ENCODE assay signal across 8 cellular contexts in the genomic region with DNA sequence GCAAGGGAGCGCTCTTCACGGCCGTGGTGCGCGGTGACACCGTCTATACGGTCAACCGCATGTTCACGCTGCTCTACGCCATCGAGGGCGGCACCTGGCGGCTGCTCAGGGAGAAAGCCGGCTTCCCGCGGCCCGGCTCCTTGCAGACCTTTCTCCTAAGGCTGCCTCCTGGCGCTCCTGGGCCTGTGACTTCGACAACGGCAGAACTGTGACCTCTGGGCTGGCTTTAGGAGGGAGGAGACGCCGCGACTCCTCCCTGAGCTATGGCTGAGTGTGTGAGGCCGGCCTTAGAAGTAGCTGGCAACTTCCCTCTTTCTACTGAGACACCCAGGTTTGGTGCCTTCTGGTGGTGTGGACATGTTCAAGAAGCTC. TPM values are rescaled to one million over a fixed set of nuclear protein-coding genes. Genes with fewer than 3 reads are reported as not detected.
DNase-seq lines count a peak whose midpoint lies in the region; ATAC-seq, FAIRE-seq and TF ChIP-seq lines count a peak whose summit lies in the region.

No MANE protein-coding gene starts in this region.

- no peak overlapping the region for H3K9ac ChIP-seq in K562 (ENCODE audit: insufficient read depth in 1 of 2, low read depth in 2 of 2, low read length in 2 of 2)

- no peak for TF ChIP-seq EP300 in K562 (IDR thresholded peaks at IDR 0.05; ENCODE audit: low read length)

- ATAC-seq in CD8-positive, alpha-beta T cell, result peak; percentile 71
- ATAC-seq in T-cell (replicated peaks in 1 of 4), result peak; percentile 49 to 66 (median 64)
- peak; percentile 47 for ATAC-seq in K562
- no peak for ATAC-seq in HG02642 (IDR thresholded peaks at IDR 0.05; ENCODE audit: poor library complexity, unreplicated experiment)

- CTCF ChIA-PET in CD8-positive, alpha-beta T cell (lab: Charles Lee), result interaction anchor here (0.7 to 2.1 kb wide), 10 partner anchors 9 to 346 kb away, joined by 3 to 10 read pairs (median 4); no protein-coding TSS in a partner anchor
- CTCF ChIA-PET in T-cell (lab: Charles Lee) (interaction anchor here (1.2 to 1.3 kb wide), 2 partner anchors 44 kb away, joined by 4 to 6 read pairs; no protein-coding TSS in a partner anchor), K562 (lab: Yijun Ruan, JAX; ENCODE audit: low intra/inter-chr PET ratio) (no interaction called here), HEK293T (lab: Yijun Ruan, JAX) (no interaction called here)

- no peak overlapping the region for H2AFZ ChIP-seq in K562 (ENCODE audit: low read depth, low read length)

- no peak for TF ChIP-seq POLR2A in K562 (conservative IDR thresholded peaks at IDR 0.05)

- H3K4me1 ChIP-seq in CD8-positive, alpha-beta T cell (ENCODE audit: insufficient read depth, low read length), result peaks cover 14% of the 10 kb centered on the region
- H3K4me1 ChIP-seq in K562 (replicated peaks in 1 of 2; ENCODE audit: control insufficient read depth in 2 of 2, insufficient read depth in 2 of 2, low read length in 2 of 2), result peaks cover 0 to 16% of the 10 kb centered on the region in 2 experiments; a peak in 2 of 5 replicates

- TF ChIP-seq CTCF in CD8-positive, alpha-beta T cell (IDR thresholded peaks at IDR 0.05), result peak; percentile 22
- no peak for TF ChIP-seq CTCF in K562 (IDR thresholded peaks at IDR 0.05 in 2 of 3, conservative IDR thresholded peaks at IDR 0.05 in 1 of 3; ENCODE audit: insufficient read depth in 2 of 3, low read depth in 1 of 3, low read length in 3 of 3)

- H3K27me3 ChIP-seq in CD8-positive, alpha-beta T cell (ENCODE audit: insufficient read depth, low read length), result peaks cover 3% of the 10 kb centered on the region
- H3K27me3 ChIP-seq in K562 (ENCODE audit: control insufficient read depth in 2 of 2, insufficient read depth in 2 of 2, low read length in 2 of 2), result peaks cover 11 to 29% of the 10 kb centered on the region in 2 experiments

- no peaks in the 10 kb centered on the region for H4K20me1 ChIP-seq in K562 (replicated peaks; ENCODE audit: control insufficient read depth, insufficient read depth, low read length)

- peaks cover 18% of the 10 kb centered on the region for H3K4me1 Mint-ChIP-seq in CD8-positive, alpha-beta T cell (ENCODE audit: low read depth)
- H3K4me1 Mint-ChIP-seq in T-cell, result peaks cover 18 to 24% (median 21%) of the 10 kb centered on the region in 3 donors

- BruUV-seq in K562 (replicated peaks; lab: Mats Ljungman, UMichigan), result no TSS peak

- H3K36me3 Mint-ChIP-seq in CD8-positive, alpha-beta T cell, result no peaks in the 10 kb centered on the region
- no peaks in the 10 kb centered on the region for H3K36me3 Mint-ChIP-seq in T-cell

- no peaks in the 10 kb centered on the region for H3K9me3 ChIP-seq in CD8-positive, alpha-beta T cell (ENCODE audit: low read length)
- no peaks in the 10 kb centered on the region; the same call in 1 of the 2 replicates for H3K9me3 ChIP-seq in K562 (replicated peaks; ENCODE audit: control insufficient read depth, insufficient read depth, low read depth, low read length)

- H3K4me3 ChIP-seq in CD8-positive, alpha-beta T cell (ENCODE audit: low read depth, low read length), result no peak overlapping the region
- no peak overlapping the region for H3K4me3 ChIP-seq in K562

- no peaks in the 10 kb centered on the region for H3K79me2 ChIP-seq in K562 (ENCODE audit: control insufficient read depth, insufficient read depth, low read length)

- no peak overlapping the region for H3K27ac ChIP-seq in CD8-positive, alpha-beta T cell (ENCODE audit: low read depth, low read length)
- no peak overlapping the region for H3K27ac ChIP-seq in K562 (ENCODE audit: extremely low read depth, low read depth, low read length)

- H3K27ac Mint-ChIP-seq in CD8-positive, alpha-beta T cell, result no peak overlapping the region
- H3K27ac Mint-ChIP-seq in T-cell, result peak overlapping the region in 1 of 2 donors; percentile 55

- no peak overlapping the region for H3K4me2 ChIP-seq in K562 (ENCODE audit: insufficient read depth, low read length)

- no peaks in the 10 kb centered on the region for H3K9me1 ChIP-seq in K562 (ENCODE audit: control insufficient read depth, insufficient read depth, low read length)

- TF ChIP-seq RAD21 in K562 (CRISPR knock-in tag; conservative IDR thresholded peaks at IDR 0.05 in 1 of 2, IDR thresholded peaks at IDR 0.05 in 1 of 2), result no peak

- intact Hi-C loops in CD8-positive, alpha-beta T cell (cut with DNase I, micrococcal nuclease), result loop anchor here (1.0 to 5.0 kb wide), 2 partner anchors 45 to 346 kb away; no protein-coding TSS in a partner anchor
- intact Hi-C loops in K562 (cut with micrococcal nuclease), result no loop called here

- 29% methylated on average over 19 of the region's 24 CpGs for WGBS in K562 (ENCODE audit: insufficient coverage, low coverage, missing lambda C conversion rate)

- peaks cover 39% of the 10 kb centered on the region for H3K27me3 Mint-ChIP-seq in CD8-positive, alpha-beta T cell (ENCODE audit: low read depth)
- peaks cover 28 to 31% of the 10 kb centered on the region in 2 donors for H3K27me3 Mint-ChIP-seq in T-cell

- no peaks in the 10 kb centered on the region for H3K9me3 Mint-ChIP-seq in CD8-positive, alpha-beta T cell
- H3K9me3 Mint-ChIP-seq in T-cell, result no peaks in the 10 kb centered on the region

- no peak overlapping the region for H3K4me3 Mint-ChIP-seq in CD8-positive, alpha-beta T cell
- H3K4me3 Mint-ChIP-seq in T-cell, result peak overlapping the region in 2 of 3 donors; percentile 21 to 59

- peak in 6 of 7 experiments; percentile 24 to 63 (median 42) for DNase-seq in CD8-positive, alpha-beta T cell
- DNase-seq in T-cell, result peak in 30 of 34 experiments; percentile 6 to 50 (median 29)
- DNase-seq in K562 (ENCODE audit: extremely low read depth in 1 of 4, low spot score in 3 of 4), result no peak
- DNase-seq in left kidney (ENCODE audit: low read depth, low spot score), result peak; percentile 90
- DNase-seq in stimulated activated CD8-positive, alpha-beta memory T cell treated with anti-CD3 and anti-CD28 coated beads, Interleukin-12 subunit alpha, Interleukin-12 subunit beta, amount 100 ng/mL, for 24 hours (ENCODE audit: extremely low read depth), result peak; percentile 15
- no peak for DNase-seq in HEK293T (ENCODE audit: extremely low spot score)
- no peak for DNase-seq in DMS114 treated with DMSO at 0.1 percent for 48 hours (lab: John Stamatoyannopoulos, UW; ENCODE audit: unreplicated experiment)

- in situ Hi-C loops in K562 (cut with MboI), result no loop called here

- no peaks in the 10 kb centered on the region for H3K36me3 ChIP-seq in CD8-positive, alpha-beta T cell (ENCODE audit: insufficient read depth, low read length)
- H3K36me3 ChIP-seq in K562 (ENCODE audit: control insufficient read depth, insufficient read depth, low read length), result no peaks in the 10 kb centered on the region

- POLR2A ChIA-PET in CD8-positive, alpha-beta T cell (lab: Charles Lee), result no interaction called here
- POLR2A ChIA-PET in T-cell (lab: Charles Lee), result no interaction called here
- POLR2A ChIA-PET in K562 (lab: Yijun Ruan, JAX), result no interaction called here
- POLR2A ChIA-PET in HEK293T (lab: Yijun Ruan, JAX), result no interaction called here

- FAIRE-seq in K562 (lab: Jason Lieb, UNC), result no peak

RNA-seq across cellular contexts. Expression of gene KBTBD13, which starts 1.4 kb away (rescaled TPM):
- not detected for total RNA-seq in CD8-positive, alpha-beta T cell
- total RNA-seq in T-cell (not detected), K562 (2014; rRNA removed) (0.09 TPM in 1 of 2 replicates, not detected in the other), K562 (2014; rRNA removed; fragmentation: Illumina TruSeq; extraction: Trizol) (0.06 and 0.07 TPM in 2 replicates), K562 (2015; rRNA removed; fragmentation: Illumina TruSeq; extraction: Trizol) (not detected in 2 replicates), K562 (2021) (0.11 and 0.13 TPM in 2 replicates)
- total RNA-seq in K562 (2011; cell fraction: chromatin; rRNA removed; ENCODE audit: low replicate concordance), result 0.16 TPM in 1 of 2 replicates, not detected in the other
- 0.13 and 0.17 TPM in 2 replicates for total RNA-seq in K562 (2011; cell fraction: nucleolus; rRNA removed)
- total RNA-seq in K562 (2011; cell fraction: nucleoplasm; rRNA removed), result 0.15 TPM in 1 of 2 replicates, not detected in the other
- polyA plus RNA-seq in K562 (2011; rRNA removed) (not detected in 2 replicates), K562 (2014; fragmentation: Illumina TruSeq; extraction: Trizol) (0.04 and 0.10 TPM in 2 replicates), K562 (2014; fragmentation: Nextera tagmentation; extraction: Ambion mirVana) (under 1 TPM in 1 of 2 experiments, not detected in 1; 0.07 TPM), K562 (2014; rRNA removed) (0.12 and 0.22 TPM in 2 replicates)
- polyA plus RNA-seq in K562 (2011; cell fraction: cytosol; rRNA removed), result 0.03 and 0.04 TPM in 2 replicates
- polyA plus RNA-seq in K562 (2011; cell fraction: nucleus; rRNA removed), result 0.04 TPM in 1 of 2 replicates, not detected in the other
- polyA plus RNA-seq in K562 (2012), result 0.06 and 0.09 TPM in 2 replicates
- 0.07 TPM in 1 of 2 replicates, not detected in the other for polyA minus RNA-seq in K562 (2011; rRNA and poly(A)+ RNA removed)
- polyA minus RNA-seq in K562 (2011; cell fraction: cytosol; rRNA and poly(A)+ RNA removed), result not detected in 2 replicates
- polyA minus RNA-seq in K562 (2011; cell fraction: nucleus; rRNA and poly(A)+ RNA removed), result 0.13 TPM in 1 of 2 replicates, not detected in the other

RNA-seq across cellular contexts. Expression of gene RASL12, which starts 10.2 kb away (rescaled TPM):
- total RNA-seq in CD8-positive, alpha-beta T cell, result not detected
- total RNA-seq in T-cell (under 1 TPM in 2 of 5 donors, not detected in 3; 0.09 to 0.18 TPM), K562 (2014; rRNA removed) (not detected in 2 replicates), K562 (2014; rRNA removed; fragmentation: Illumina TruSeq; extraction: Trizol) (not detected in 2 replicates), K562 (2015; rRNA removed; fragmentation: Illumina TruSeq; extraction: Trizol) (not detected in 2 replicates), K562 (2021) (not detected in 2 replicates)
- total RNA-seq in K562 (2011; cell fraction: chromatin; rRNA removed; ENCODE audit: low replicate concordance), result not detected in 2 replicates
- total RNA-seq in K562 (2011; cell fraction: nucleolus; rRNA removed), result not detected in 2 replicates
- not detected in 2 replicates for total RNA-seq in K562 (2011; cell fraction: nucleoplasm; rRNA removed)
- polyA plus RNA-seq in K562 (2011; rRNA removed) (not detected in 2 replicates), K562 (2014; fragmentation: Illumina TruSeq; extraction: Trizol) (not detected in 2 replicates), K562 (2014; fragmentation: Nextera tagmentation; extraction: Ambion mirVana) (not detected), K562 (2014; rRNA removed) (not detected in 2 replicates)
- polyA plus RNA-seq in K562 (2011; cell fraction: cytosol; rRNA removed), result not detected in 2 replicates
- 0.06 TPM in 1 of 2 replicates, not detected in the other for polyA plus RNA-seq in K562 (2011; cell fraction: nucleus; rRNA removed)
- not detected in 2 replicates for polyA plus RNA-seq in K562 (2012)
- polyA minus RNA-seq in K562 (2011; rRNA and poly(A)+ RNA removed), result 0.06 TPM in 1 of 2 replicates, not detected in the other
- not detected in 2 replicates for polyA minus RNA-seq in K562 (2011; cell fraction: cytosol; rRNA and poly(A)+ RNA removed)
- not detected in 2 replicates for polyA minus RNA-seq in K562 (2011; cell fraction: nucleus; rRNA and poly(A)+ RNA removed)

RNA-seq across cellular contexts. Expression of gene SLC51B, which starts 32.8 kb away (rescaled TPM):
- not detected for total RNA-seq in CD8-positive, alpha-beta T cell
- not detected for total RNA-seq in T-cell
- not detected in 2 replicates for total RNA-seq in K562 (2011; cell fraction: chromatin; rRNA removed; ENCODE audit: low replicate concordance)
- total RNA-seq in K562 (2011; cell fraction: nucleolus; rRNA removed), result not detected in 2 replicates
- total RNA-seq in K562 (2011; cell fraction: nucleoplasm; rRNA removed), result not detected in 2 replicates
- not detected in 2 replicates for total RNA-seq in K562 (2014; rRNA removed)
- not detected in 2 replicates for total RNA-seq in K562 (2014; rRNA removed; fragmentation: Illumina TruSeq; extraction: Trizol)
- total RNA-seq in K562 (2015; rRNA removed; fragmentation: Illumina TruSeq; extraction: Trizol), result not detected in 2 replicates
- total RNA-seq in K562 (2021), result not detected in 2 replicates
- not detected in 2 replicates for polyA plus RNA-seq in K562 (2011; rRNA removed)
- polyA plus RNA-seq in K562 (2011; cell fraction: cytosol; rRNA removed), result not detected in 2 replicates
- polyA plus RNA-seq in K562 (2011; cell fraction: nucleus; rRNA removed), result not detected in 2 replicates
- polyA plus RNA-seq in K562 (2012), result not detected in 2 replicates
- not detected in 2 replicates for polyA plus RNA-seq in K562 (2014; fragmentation: Illumina TruSeq; extraction: Trizol)
- polyA plus RNA-seq in K562 (2014; fragmentation: Nextera tagmentation; extraction: Ambion mirVana), result not detected
- polyA plus RNA-seq in K562 (2014; rRNA removed), result not detected in 2 replicates
- polyA minus RNA-seq in K562 (2011; rRNA and poly(A)+ RNA removed), result not detected in 2 replicates
- polyA minus RNA-seq in K562 (2011; cell fraction: cytosol; rRNA and poly(A)+ RNA removed), result not detected in 2 replicates
- not detected in 2 replicates for polyA minus RNA-seq in K562 (2011; cell fraction: nucleus; rRNA and poly(A)+ RNA removed)

RNA-seq across cellular contexts. Expression of gene UBAP1L, which starts 37.0 kb away (rescaled TPM):
- 1 to 10 TPM; 5.9 TPM for total RNA-seq in CD8-positive, alpha-beta T cell
- 10 to 100 TPM; 12.5 to 15.1 (median 13.2) TPM for total RNA-seq in T-cell
- 6.4 and 11.8 TPM in 2 replicates for total RNA-seq in K562 (2011; cell fraction: chromatin; rRNA removed; ENCODE audit: low replicate concordance)
- 5.0 and 5.8 TPM in 2 replicates for total RNA-seq in K562 (2011; cell fraction: nucleolus; rRNA removed)
- total RNA-seq in K562 (2011; cell fraction: nucleoplasm; rRNA removed), result 6.7 and 9.3 TPM in 2 replicates
- 0.41 and 0.49 TPM in 2 replicates for total RNA-seq in K562 (2014; rRNA removed)
- 0.33 and 0.41 TPM in 2 replicates for total RNA-seq in K562 (2014; rRNA removed; fragmentation: Illumina TruSeq; extraction: Trizol)
- 0.58 and 0.68 TPM in 2 replicates for total RNA-seq in K562 (2015; rRNA removed; fragmentation: Illumina TruSeq; extraction: Trizol)
- total RNA-seq in K562 (2021), result 0.71 and 1.0 TPM in 2 replicates
- 0.25 and 0.51 TPM in 2 replicates for polyA plus RNA-seq in K562 (2011; rRNA removed)
- 0.10 and 0.24 TPM in 2 replicates for polyA plus RNA-seq in K562 (2011; cell fraction: cytosol; rRNA removed)
- polyA plus RNA-seq in K562 (2011; cell fraction: nucleus; rRNA removed), result 1.9 and 2.7 TPM in 2 replicates
- polyA plus RNA-seq in K562 (2012), result 0.43 and 0.72 TPM in 2 replicates
- polyA plus RNA-seq in K562 (2014; fragmentation: Illumina TruSeq; extraction: Trizol), result 0.16 and 0.21 TPM in 2 replicates
- polyA plus RNA-seq in K562 (2014; fragmentation: Nextera tagmentation; extraction: Ambion mirVana), result not detected
- polyA plus RNA-seq in K562 (2014; rRNA removed), result 0.44 and 0.70 TPM in 2 replicates
- polyA minus RNA-seq in K562 (2011; rRNA and poly(A)+ RNA removed), result 0.77 and 1.4 TPM in 2 replicates
- polyA minus RNA-seq in K562 (2011; cell fraction: cytosol; rRNA and poly(A)+ RNA removed), result 0.27 TPM in 1 of 2 replicates, not detected in the other
- 1.5 and 2.4 TPM in 2 replicates for polyA minus RNA-seq in K562 (2011; cell fraction: nucleus; rRNA and poly(A)+ RNA removed)

RNA-seq across cellular contexts. Expression of gene MTFMT, which starts 48.5 kb away (rescaled TPM):
- 1 to 10 TPM; 6.9 to 7.4 TPM for total RNA-seq in CD8-positive, alpha-beta T cell
- total RNA-seq in T-cell (10 to 100 TPM; 10.3 to 22.0 (median 19.2) TPM), K562 (2014; rRNA removed) (18.6 and 31.1 TPM in 2 replicates), K562 (2014; rRNA removed; fragmentation: Illumina TruSeq; extraction: Trizol) (18.2 and 19.6 TPM in 2 replicates), K562 (2015; rRNA removed; fragmentation: Illumina TruSeq; extraction: Trizol) (13.7 and 14.1 TPM in 2 replicates), K562 (2021) (17.3 and 17.6 TPM in 2 replicates)
- total RNA-seq in K562 (2011; cell fraction: chromatin; rRNA removed; ENCODE audit: low replicate concordance), result 10.2 and 20.8 TPM in 2 replicates
- 4.7 and 7.4 TPM in 2 replicates for total RNA-seq in K562 (2011; cell fraction: nucleolus; rRNA removed)
- 5.7 and 13.3 TPM in 2 replicates for total RNA-seq in K562 (2011; cell fraction: nucleoplasm; rRNA removed)
- polyA plus RNA-seq in K562 (2011; rRNA removed) (16.4 and 16.7 TPM in 2 replicates), K562 (2014; fragmentation: Illumina TruSeq; extraction: Trizol) (14.8 and 16.2 TPM in 2 replicates), K562 (2014; fragmentation: Nextera tagmentation; extraction: Ambion mirVana) (1 to 10 TPM; 1.4 to 2.2 TPM), K562 (2014; rRNA removed) (14.0 and 15.9 TPM in 2 replicates)
- polyA plus RNA-seq in K562 (2011; cell fraction: cytosol; rRNA removed), result 7.9 and 10.5 TPM in 2 replicates
- polyA plus RNA-seq in K562 (2011; cell fraction: nucleus; rRNA removed), result 7.4 and 8.6 TPM in 2 replicates
- 8.5 and 10.3 TPM in 2 replicates for polyA plus RNA-seq in K562 (2012)
- polyA minus RNA-seq in K562 (2011; rRNA and poly(A)+ RNA removed), result 10.1 and 16.2 TPM in 2 replicates
- 7.3 and 8.2 TPM in 2 replicates for polyA minus RNA-seq in K562 (2011; cell fraction: cytosol; rRNA and poly(A)+ RNA removed)
- polyA minus RNA-seq in K562 (2011; cell fraction: nucleus; rRNA and poly(A)+ RNA removed), result 7.0 and 7.3 TPM in 2 replicates

Comparison
In these comparisons a context has a peak if more than half of its experiments do, and no peak if none do; other contexts are left out.
1. DNase-seq: peak in CD8-positive, alpha-beta T cell (6 of 7), T-cell (30 of 34), left kidney (single experiment) and stimulated activated CD8-positive, alpha-beta memory T cell treated with anti-CD3 and anti-CD28 coated beads, Interleukin-12 subunit alpha, Interleukin-12 subunit beta, amount 100 ng/mL, for 24 hours (single experiment); none in K562 (0 of 4), HEK293T (single experiment) and DMS114 treated with DMSO at 0.1 percent for 48 hours (single experiment).
2. CTCF ChIA-PET loops: an anchor here in CD8-positive, alpha-beta T cell (0.7 to 2.1 kb wide) and T-cell (1.2 to 1.3 kb wide); none called in K562 and HEK293T.